In genomic region chr19:9065457-9066014, GRCh38 we compare ENCODE assay signal across 23 cellular contexts. TPM values are rescaled to one million over a fixed set of nuclear protein-coding genes. Genes with fewer than 3 reads are reported as not detected.
DNase-seq lines count a peak whose midpoint lies in the region; ATAC-seq, FAIRE-seq and TF ChIP-seq lines count a peak whose summit lies in the region.
"Had no signal": no experiment of that assay in that cellular context is flagged by ENCODE, and none has a peak within 500 bp of the region (broad histone marks: within the 10 kb centered on the region; RNA-seq: fewer than 3 reads in every experiment).

No MANE protein-coding gene starts in this region.

- H3K4me2 ChIP-seq in A549: no peak overlapping the region
- H3K4me2 ChIP-seq in GM23338: no peak overlapping the region
- no peak overlapping the region for H3K4me2 ChIP-seq in K562 (ENCODE audit: insufficient read depth, low read length)

- H3K27me3 Mint-ChIP-seq in GM23338 (ENCODE audit: insufficient read depth, low read depth, poor library complexity) (peaks cover 5% of the 10 kb centered on the region), Calu3 (ENCODE audit: unreplicated experiment) (no peaks in the 10 kb centered on the region)
- H3K27me3 Mint-ChIP-seq: CD4-positive, alpha-beta T cell had no signal

- DNase-seq in A549 (ENCODE audit: low read depth in 1 of 2, low spot score in 1 of 2): no peak
- peak; percentile 57 for DNase-seq in GM23338 (ENCODE audit: low spot score)
- no peak for DNase-seq in K562 (ENCODE audit: extremely low read depth in 1 of 4, low spot score in 3 of 4)
- peak; percentile 32 for DNase-seq in iPS-NIHi7 (ENCODE audit: extremely low spot score)
- no peak for DNase-seq in middle frontal gyrus (ENCODE audit: extremely low spot score, low spot score)
- no peak for DNase-seq in heart right ventricle
- no peak for DNase-seq in Calu3
- DNase-seq: AML-193; Caco-2; CD4-positive, alpha-beta T cell; DMS153; DMS79; GDM1; HFFc6 had no signal

- H3K27ac ChIP-seq in A549 (peak overlapping the region in 1 of 2 experiments; percentile 55; a peak in 1 of 6 replicates), GM23338 (ENCODE audit: low read depth) (no peak overlapping the region), K562 (ENCODE audit: extremely low read depth, low read depth, low read length) (no peak overlapping the region), heart right ventricle (no peak overlapping the region)
- H3K27ac ChIP-seq: C4-2B had no signal

- H3K36me3 ChIP-seq in GM23338 (ENCODE audit: insufficient read depth): no peaks in the 10 kb centered on the region
- no peaks in the 10 kb centered on the region for H3K36me3 ChIP-seq in K562 (ENCODE audit: control insufficient read depth, insufficient read depth, low read length)
- no peaks in the 10 kb centered on the region for H3K36me3 ChIP-seq in heart right ventricle

- no peaks in the 10 kb centered on the region for H3K9me2 ChIP-seq in GM23338 (ENCODE audit: insufficient read depth)

- no peak overlapping the region for H3K9ac ChIP-seq in K562 (ENCODE audit: insufficient read depth in 1 of 2, low read depth in 2 of 2, low read length in 2 of 2)

- CTCF ChIA-PET in A549 (lab: Yijun Ruan, JAX): interaction anchor here (0.6 to 0.9 kb wide), 2 partner anchors 10 to 272 kb away, joined by 3 to 4 read pairs; no protein-coding TSS in a partner anchor
- CTCF ChIA-PET in K562 (lab: Yijun Ruan, JAX; ENCODE audit: low intra/inter-chr PET ratio): no interaction called here
- CTCF ChIA-PET in Calu3 (lab: Charles Lee): no interaction called here

- no peaks in the 10 kb centered on the region for H3K79me2 ChIP-seq in GM23338 (replicated peaks; ENCODE audit: insufficient read depth)
- no peaks in the 10 kb centered on the region for H3K79me2 ChIP-seq in K562 (ENCODE audit: control insufficient read depth, insufficient read depth, low read length)

- H3K9me3 ChIP-seq in A549: no peaks in the 10 kb centered on the region
- H3K9me3 ChIP-seq in K562 (replicated peaks; ENCODE audit: control insufficient read depth, insufficient read depth, low read depth, low read length): no peaks in the 10 kb centered on the region
- no peaks in the 10 kb centered on the region for H3K9me3 ChIP-seq in heart right ventricle
- H3K9me3 ChIP-seq: Caco-2 had no signal

- H4K20me1 ChIP-seq in GM23338 (replicated peaks; ENCODE audit: insufficient read depth) (no peaks in the 10 kb centered on the region), K562 (replicated peaks; ENCODE audit: control insufficient read depth, insufficient read depth, low read length) (no peaks in the 10 kb centered on the region)

- TF ChIP-seq RAD21 in A549 (conservative IDR thresholded peaks at IDR 0.05 in 1 of 2, IDR thresholded peaks at IDR 0.05 in 1 of 2) (no peak), K562 (CRISPR knock-in tag; conservative IDR thresholded peaks at IDR 0.05 in 1 of 2, IDR thresholded peaks at IDR 0.05 in 1 of 2) (no peak)

- FAIRE-seq in A549 (lab: Jason Lieb, UNC): no peak
- FAIRE-seq in K562 (lab: Jason Lieb, UNC): no peak
- FAIRE-seq: A204.1, GM12892, GM18507 had no signal

- in situ Hi-C loops in K562 (cut with MboI): no loop called here

- TF ChIP-seq POLR2A in A549 (IDR thresholded peaks at IDR 0.05; ENCODE audit: low read length) (no peak), K562 (conservative IDR thresholded peaks at IDR 0.05) (no peak)

- TF ChIP-seq EP300 in A549 (IDR thresholded peaks at IDR 0.05): no peak
- TF ChIP-seq EP300 in K562 (IDR thresholded peaks at IDR 0.05; ENCODE audit: low read length): no peak

- H3K27ac Mint-ChIP-seq in GM23338 (no peak overlapping the region), Calu3 (ENCODE audit: unreplicated experiment) (no peak overlapping the region)
- H3K27ac Mint-ChIP-seq: CD4-positive, alpha-beta T cell; HFFc6 had no signal

- no peak; a peak in 1 of 6 replicates for ATAC-seq in A549
- no peak for ATAC-seq in GM23338
- no peak for ATAC-seq in K562
- ATAC-seq in GM19455 (IDR thresholded peaks at IDR 0.05; ENCODE audit: unreplicated experiment): no peak
- no peak for ATAC-seq in heart right ventricle
- ATAC-seq: HCT116 had no signal

- BruUV-seq in K562 (replicated peaks; lab: Mats Ljungman, UMichigan) (no TSS peak), Calu3 (replicated peaks; lab: Mats Ljungman, UMichigan) (no TSS peak)

- H3K4me1 ChIP-seq in A549: peaks cover 10% of the 10 kb centered on the region
- H3K4me1 ChIP-seq in GM23338 (ENCODE audit: insufficient read depth): peaks cover 3% of the 10 kb centered on the region; the same call in 1 of the 2 replicates
- H3K4me1 ChIP-seq in K562 (replicated peaks in 1 of 2; ENCODE audit: control insufficient read depth in 2 of 2, insufficient read depth in 2 of 2, low read length in 2 of 2): peaks cover 0 to 1% of the 10 kb centered on the region in 2 experiments; a peak in 2 of 5 replicates
- H3K4me1 ChIP-seq in heart right ventricle: no peaks in the 10 kb centered on the region
- H3K4me1 ChIP-seq: Caco-2 had no signal

- H2AFZ ChIP-seq in GM23338 (peak overlapping the region; percentile 93), K562 (ENCODE audit: low read depth, low read length) (no peak overlapping the region)

- TF ChIP-seq CTCF in A549 (IDR thresholded peaks at IDR 0.05): no peak
- no peak for TF ChIP-seq CTCF in GM23338 (conservative IDR thresholded peaks at IDR 0.05; ENCODE audit: low read depth in 2 of 2)
- TF ChIP-seq CTCF in K562 (IDR thresholded peaks at IDR 0.05 in 2 of 3, conservative IDR thresholded peaks at IDR 0.05 in 1 of 3; ENCODE audit: insufficient read depth in 2 of 3, low read depth in 1 of 3, low read length in 3 of 3): no peak
- TF ChIP-seq CTCF in heart right ventricle (IDR thresholded peaks at IDR 0.05): no peak
- TF ChIP-seq CTCF in Calu3 (IDR thresholded peaks at IDR 0.05; ENCODE audit: unreplicated experiment): no peak

- no peaks in the 10 kb centered on the region for H3F3A ChIP-seq in GM23338 (replicated peaks; ENCODE audit: low read depth)

- H3K4me3 Mint-ChIP-seq in GM23338: no peak overlapping the region
- H3K4me3 Mint-ChIP-seq in Calu3 (ENCODE audit: low read depth, unreplicated experiment): no peak overlapping the region
- H3K4me3 Mint-ChIP-seq: CD4-positive, alpha-beta T cell; HFFc6 had no signal

- H3K9me1 ChIP-seq in K562 (ENCODE audit: control insufficient read depth, insufficient read depth, low read length): no peaks in the 10 kb centered on the region

- POLR2A ChIA-PET in A549 (lab: Yijun Ruan, JAX) (no interaction called here), K562 (lab: Yijun Ruan, JAX) (interaction anchor here (0.6 kb wide), 1 partner anchor 9 kb away, joined by 3 read pairs; no protein-coding TSS in a partner anchor)

- H3K27me3 ChIP-seq in GM23338 (ENCODE audit: insufficient read depth): no peaks in the 10 kb centered on the region
- H3K27me3 ChIP-seq in K562 (ENCODE audit: control insufficient read depth in 2 of 2, insufficient read depth in 2 of 2, low read length in 2 of 2): peaks cover 2 to 18% of the 10 kb centered on the region in 2 experiments; a peak in 2 of 5 replicates
- peaks cover 0 to 3% (median 0%) of the 10 kb centered on the region in 7 donors for H3K27me3 ChIP-seq in heart right ventricle

- intact Hi-C loops in K562 (cut with micrococcal nuclease) (no loop called here), heart right ventricle (cut with DNase I) (no loop called here), Calu3 (cut with micrococcal nuclease; ENCODE audit: unreplicated experiment) (no loop called here)

- H3K4me1 Mint-ChIP-seq in GM23338 (no peaks in the 10 kb centered on the region), Calu3 (ENCODE audit: low read depth, unreplicated experiment) (no peaks in the 10 kb centered on the region)

- H3K36me3 Mint-ChIP-seq in GM23338 (ENCODE audit: low read depth): peaks cover 32% of the 10 kb centered on the region
- H3K36me3 Mint-ChIP-seq in Calu3 (ENCODE audit: insufficient read depth, unreplicated experiment): no peaks in the 10 kb centered on the region

- H3K4me3 ChIP-seq in A549 (no peak overlapping the region), GM23338 (no peak overlapping the region), K562 (no peak overlapping the region), heart right ventricle (no peak overlapping the region)

- H3K9me3 Mint-ChIP-seq in GM23338 (peaks cover 95% of the 10 kb centered on the region), Calu3 (ENCODE audit: low read depth, unreplicated experiment) (no peaks in the 10 kb centered on the region)
- H3K9me3 Mint-ChIP-seq: CD4-positive, alpha-beta T cell had no signal

- 79% methylated on average over 10 of the region's 12 CpGs for WGBS in A549 (ENCODE audit: missing lambda C conversion rate)
- WGBS in K562 (ENCODE audit: insufficient coverage, low coverage, missing lambda C conversion rate): 2% methylated on average over 9 of the region's 12 CpGs
- WGBS in heart right ventricle, 2 donors: 61 to 69% methylated on average over 12 of the region's 12 CpGs

RNA-seq across cellular contexts. Expression of gene OR1M1, which starts 21.3 kb away (rescaled TPM):
- polyA plus RNA-seq in A549 (2011; rRNA removed) (not detected in 2 replicates), A549 (2017; fragmentation: RNase III; extraction: RNeasy Plus Mini Kit Qiagen cat#74134 plus additional on column Dnase treatment) (not detected in 3 replicates), GM23338 (2016; fragmentation: Nextera tagmentation; extraction: Ambion mirVana) (not detected in 2 replicates), K562 (2011; rRNA removed) (not detected in 2 replicates), K562 (2014; fragmentation: Illumina TruSeq; extraction: Trizol) (not detected in 2 replicates), K562 (2014; fragmentation: Nextera tagmentation; extraction: Ambion mirVana) (not detected), K562 (2014; rRNA removed) (not detected in 2 replicates), heart right ventricle (not detected)
- polyA plus RNA-seq in A549 (2012; cell fraction: cytosol; rRNA removed): not detected in 2 replicates
- polyA plus RNA-seq in A549 (2012; cell fraction: nucleus; rRNA removed): not detected in 2 replicates
- not detected in 2 replicates for polyA minus RNA-seq in A549 (2011; rRNA and poly(A)+ RNA removed)
- not detected in 2 replicates for total RNA-seq in GM23338 (2014; rRNA removed; shearing (Covaris generic))
- not detected in 2 replicates for total RNA-seq in K562 (2011; cell fraction: chromatin; rRNA removed; ENCODE audit: low replicate concordance)
- total RNA-seq in K562 (2011; cell fraction: nucleolus; rRNA removed): not detected in 2 replicates
- not detected in 2 replicates for total RNA-seq in K562 (2011; cell fraction: nucleoplasm; rRNA removed)
- total RNA-seq in K562 (2014; rRNA removed) (not detected in 2 replicates), K562 (2014; rRNA removed; fragmentation: Illumina TruSeq; extraction: Trizol) (not detected in 2 replicates), K562 (2015; rRNA removed; fragmentation: Illumina TruSeq; extraction: Trizol) (not detected in 2 replicates), K562 (2021) (not detected in 2 replicates), heart right ventricle (not detected), Calu3 (2022) (not detected in 2 replicates)
- not detected in 2 replicates for polyA plus RNA-seq in K562 (2011; cell fraction: cytosol; rRNA removed)
- not detected in 2 replicates for polyA plus RNA-seq in K562 (2011; cell fraction: nucleus; rRNA removed)
- not detected in 2 replicates for polyA plus RNA-seq in K562 (2012)
- polyA minus RNA-seq in K562 (2011; rRNA and poly(A)+ RNA removed): not detected in 2 replicates
- not detected in 2 replicates for polyA minus RNA-seq in K562 (2011; cell fraction: cytosol; rRNA and poly(A)+ RNA removed)
- polyA minus RNA-seq in K562 (2011; cell fraction: nucleus; rRNA and poly(A)+ RNA removed): not detected in 2 replicates
- total RNA-seq: Caco-2; CD4-positive, alpha-beta T cell; Daoy; H4; HFFc6 had no signal
- polyA plus RNA-seq: BJ had no signal

RNA-seq across cellular contexts. Expression of gene OR7G2, which starts 41.7 kb away (rescaled TPM):
- polyA plus RNA-seq in A549 (2011; rRNA removed) (not detected in 2 replicates), A549 (2017; fragmentation: RNase III; extraction: RNeasy Plus Mini Kit Qiagen cat#74134 plus additional on column Dnase treatment) (not detected in 3 replicates), GM23338 (2016; fragmentation: Nextera tagmentation; extraction: Ambion mirVana) (not detected in 2 replicates), K562 (2011; rRNA removed) (0.16 and 0.20 TPM in 2 replicates), K562 (2014; fragmentation: Illumina TruSeq; extraction: Trizol) (not detected in 2 replicates), K562 (2014; fragmentation: Nextera tagmentation; extraction: Ambion mirVana) (not detected), K562 (2014; rRNA removed) (not detected in 2 replicates), heart right ventricle (not detected)
- not detected in 2 replicates for polyA plus RNA-seq in A549 (2012; cell fraction: cytosol; rRNA removed)
- not detected in 2 replicates for polyA plus RNA-seq in A549 (2012; cell fraction: nucleus; rRNA removed)
- not detected in 2 replicates for polyA minus RNA-seq in A549 (2011; rRNA and poly(A)+ RNA removed)
- not detected in 2 replicates for total RNA-seq in GM23338 (2014; rRNA removed; shearing (Covaris generic))
- not detected in 2 replicates for total RNA-seq in K562 (2011; cell fraction: chromatin; rRNA removed; ENCODE audit: low replicate concordance)
- total RNA-seq in K562 (2011; cell fraction: nucleolus; rRNA removed): not detected in 2 replicates
- not detected in 2 replicates for total RNA-seq in K562 (2011; cell fraction: nucleoplasm; rRNA removed)
- total RNA-seq in K562 (2014; rRNA removed) (not detected in 2 replicates), K562 (2014; rRNA removed; fragmentation: Illumina TruSeq; extraction: Trizol) (not detected in 2 replicates), K562 (2015; rRNA removed; fragmentation: Illumina TruSeq; extraction: Trizol) (not detected in 2 replicates), K562 (2021) (not detected in 2 replicates), heart right ventricle (not detected), Calu3 (2022) (not detected in 2 replicates)
- polyA plus RNA-seq in K562 (2011; cell fraction: cytosol; rRNA removed): 0.10 and 0.13 TPM in 2 replicates
- polyA plus RNA-seq in K562 (2011; cell fraction: nucleus; rRNA removed): 0.13 TPM in 1 of 2 replicates, not detected in the other
- polyA plus RNA-seq in K562 (2012): 0.05 TPM in 1 of 2 replicates, not detected in the other
- polyA minus RNA-seq in K562 (2011; rRNA and poly(A)+ RNA removed): not detected in 2 replicates
- not detected in 2 replicates for polyA minus RNA-seq in K562 (2011; cell fraction: cytosol; rRNA and poly(A)+ RNA removed)
- polyA minus RNA-seq in K562 (2011; cell fraction: nucleus; rRNA and poly(A)+ RNA removed): not detected in 2 replicates
- total RNA-seq: Caco-2; CD4-positive, alpha-beta T cell; Daoy; H4; HFFc6 had no signal
- polyA plus RNA-seq: BJ had no signal

RNA-seq across cellular contexts. Expression of gene OR7G1, which starts 50.0 kb away (rescaled TPM):
- polyA plus RNA-seq in A549 (2011; rRNA removed) (not detected in 2 replicates), A549 (2017; fragmentation: RNase III; extraction: RNeasy Plus Mini Kit Qiagen cat#74134 plus additional on column Dnase treatment) (not detected in 3 replicates), GM23338 (2016; fragmentation: Nextera tagmentation; extraction: Ambion mirVana) (not detected in 2 replicates), K562 (2011; rRNA removed) (not detected in 2 replicates), K562 (2014; fragmentation: Illumina TruSeq; extraction: Trizol) (not detected in 2 replicates), K562 (2014; fragmentation: Nextera tagmentation; extraction: Ambion mirVana) (not detected), K562 (2014; rRNA removed) (not detected in 2 replicates), heart right ventricle (not detected)
- not detected in 2 replicates for polyA plus RNA-seq in A549 (2012; cell fraction: cytosol; rRNA removed)
- polyA plus RNA-seq in A549 (2012; cell fraction: nucleus; rRNA removed): not detected in 2 replicates
- polyA minus RNA-seq in A549 (2011; rRNA and poly(A)+ RNA removed): not detected in 2 replicates
- not detected in 2 replicates for total RNA-seq in GM23338 (2014; rRNA removed; shearing (Covaris generic))
- not detected in 2 replicates for total RNA-seq in K562 (2011; cell fraction: chromatin; rRNA removed; ENCODE audit: low replicate concordance)
- total RNA-seq in K562 (2011; cell fraction: nucleolus; rRNA removed): not detected in 2 replicates
- not detected in 2 replicates for total RNA-seq in K562 (2011; cell fraction: nucleoplasm; rRNA removed)
- total RNA-seq in K562 (2014; rRNA removed) (not detected in 2 replicates), K562 (2014; rRNA removed; fragmentation: Illumina TruSeq; extraction: Trizol) (not detected in 2 replicates), K562 (2015; rRNA removed; fragmentation: Illumina TruSeq; extraction: Trizol) (not detected in 2 replicates), K562 (2021) (not detected in 2 replicates), heart right ventricle (not detected), Calu3 (2022) (not detected in 2 replicates)
- polyA plus RNA-seq in K562 (2011; cell fraction: cytosol; rRNA removed): not detected in 2 replicates
- polyA plus RNA-seq in K562 (2011; cell fraction: nucleus; rRNA removed): not detected in 2 replicates
- polyA plus RNA-seq in K562 (2012): not detected in 2 replicates
- not detected in 2 replicates for polyA minus RNA-seq in K562 (2011; rRNA and poly(A)+ RNA removed)
- polyA minus RNA-seq in K562 (2011; cell fraction: cytosol; rRNA and poly(A)+ RNA removed): not detected in 2 replicates
- not detected in 2 replicates for polyA minus RNA-seq in K562 (2011; cell fraction: nucleus; rRNA and poly(A)+ RNA removed)
- total RNA-seq: Caco-2; CD4-positive, alpha-beta T cell; Daoy; H4; HFFc6 had no signal
- polyA plus RNA-seq: BJ had no signal

RNA-seq across cellular contexts. Expression of gene MUC16, which starts 55.3 kb away (rescaled TPM):
- 0.23 and 0.67 TPM in 2 replicates for polyA plus RNA-seq in A549 (2011; rRNA removed)
- 0.04 and 0.05 TPM in 2 replicates for polyA plus RNA-seq in A549 (2012; cell fraction: cytosol; rRNA removed)
- polyA plus RNA-seq in A549 (2012; cell fraction: nucleus; rRNA removed): 0.15 and 0.20 TPM in 2 replicates
- polyA plus RNA-seq in A549 (2017; fragmentation: RNase III; extraction: RNeasy Plus Mini Kit Qiagen cat#74134 plus additional on column Dnase treatment): 0.01 to 0.03 TPM in 2 of 3 replicates, not detected in the other
- 0.78 and 0.83 TPM in 2 replicates for polyA minus RNA-seq in A549 (2011; rRNA and poly(A)+ RNA removed)
- total RNA-seq in GM23338 (2014; rRNA removed; shearing (Covaris generic)): 0.16 and 0.42 TPM in 2 replicates
- 0.06 and 0.07 TPM in 2 replicates for polyA plus RNA-seq in GM23338 (2016; fragmentation: Nextera tagmentation; extraction: Ambion mirVana)
- 0.04 TPM in 1 of 2 replicates, not detected in the other for total RNA-seq in K562 (2011; cell fraction: chromatin; rRNA removed; ENCODE audit: low replicate concordance)
- not detected in 2 replicates for total RNA-seq in K562 (2011; cell fraction: nucleolus; rRNA removed)
- total RNA-seq in K562 (2011; cell fraction: nucleoplasm; rRNA removed): not detected in 2 replicates
- not detected in 2 replicates for total RNA-seq in K562 (2014; rRNA removed)
- not detected in 2 replicates for total RNA-seq in K562 (2014; rRNA removed; fragmentation: Illumina TruSeq; extraction: Trizol)
- total RNA-seq in K562 (2015; rRNA removed; fragmentation: Illumina TruSeq; extraction: Trizol): not detected in 2 replicates
- not detected in 2 replicates for total RNA-seq in K562 (2021)
- polyA plus RNA-seq in K562 (2011; rRNA removed): not detected in 2 replicates
- not detected in 2 replicates for polyA plus RNA-seq in K562 (2011; cell fraction: cytosol; rRNA removed)
- not detected in 2 replicates for polyA plus RNA-seq in K562 (2011; cell fraction: nucleus; rRNA removed)
- not detected in 2 replicates for polyA plus RNA-seq in K562 (2012)
- not detected in 2 replicates for polyA plus RNA-seq in K562 (2014; fragmentation: Illumina TruSeq; extraction: Trizol)
- polyA plus RNA-seq in K562 (2014; fragmentation: Nextera tagmentation; extraction: Ambion mirVana): not detected
- polyA plus RNA-seq in K562 (2014; rRNA removed): not detected in 2 replicates
- polyA minus RNA-seq in K562 (2011; rRNA and poly(A)+ RNA removed): under 0.01 TPM in 1 of 2 replicates, not detected in the other
- polyA minus RNA-seq in K562 (2011; cell fraction: cytosol; rRNA and poly(A)+ RNA removed): 0.18 TPM in 1 of 2 replicates, not detected in the other
- polyA minus RNA-seq in K562 (2011; cell fraction: nucleus; rRNA and poly(A)+ RNA removed): under 0.01 TPM in 2 replicates
- total RNA-seq in heart right ventricle: under 1 TPM in 5 of 10 donors, not detected in 5; under 0.01 to 0.31 (median 0.07) TPM
- polyA plus RNA-seq in heart right ventricle: not detected
- total RNA-seq in Calu3 (2022): 0.15 and 0.17 TPM in 2 replicates
- total RNA-seq: Daoy, H4, HFFc6 had no signal
- polyA plus RNA-seq: BJ had no signal

Comparison
In these comparisons a context has a peak if more than half of its experiments do, and no peak if none do; other contexts are left out.
1. DNase-seq: peak in GM23338 (single experiment) and iPS-NIHi7 (single experiment); none in A549 (0 of 2), K562 (0 of 4), middle frontal gyrus (single experiment), heart right ventricle (0 of 2) and Calu3 (single experiment).
2. Of the 35 proteins assayed by ChIP-seq in both K562 and A549: peak only in K562: none; only in A549: MAFK; in both: none; in neither: 34.